23 cellular contexts compared by ENCODE assay signal in the genomic region with DNA sequence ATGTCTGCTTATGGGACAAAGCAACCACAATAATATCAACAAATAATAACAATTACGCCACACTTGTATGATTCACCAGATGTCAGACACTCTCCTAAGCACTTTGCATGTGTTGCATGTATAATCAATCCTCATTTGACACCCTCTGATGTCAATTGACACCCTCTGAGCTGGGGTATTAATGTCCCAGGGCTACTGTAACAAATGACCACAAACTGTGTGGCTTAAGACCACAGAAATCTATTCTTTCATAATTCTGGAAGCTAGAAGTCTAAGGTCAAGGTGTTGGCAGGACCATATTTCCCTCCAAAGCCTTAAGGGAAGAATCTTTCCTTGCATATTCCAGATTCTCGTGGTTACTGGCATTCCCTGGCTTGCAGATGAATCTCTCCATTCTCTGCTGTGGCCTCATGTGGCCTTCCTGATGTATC.
DNase-seq lines count a peak whose midpoint lies in the region; TF ChIP-seq lines count a peak whose summit lies in the region.
"Had no signal": no experiment of that assay in that cellular context is flagged by ENCODE, and none has a peak within 500 bp of the region (broad histone marks: within the 10 kb centered on the region; RNA-seq: fewer than 3 reads in every experiment).

No MANE protein-coding gene starts in this region.

- H3K27me3 ChIP-seq in kidney epithelial cell (ENCODE audit: control insufficient read depth, insufficient read depth, low read length): no peaks in the 10 kb centered on the region
- H3K27me3 ChIP-seq in H7 (ENCODE audit: control insufficient read depth, insufficient read depth, low read length): no peaks in the 10 kb centered on the region
- H3K27me3 ChIP-seq: neural progenitor cell had no signal

- H3K36me3 ChIP-seq in kidney epithelial cell (ENCODE audit: control insufficient read depth, insufficient read depth, low read length) (no peaks in the 10 kb centered on the region), H7 (replicated peaks; ENCODE audit: control insufficient read depth, insufficient read depth, low read length) (no peaks in the 10 kb centered on the region)
- H3K36me3 ChIP-seq: heart right ventricle, neural progenitor cell, SJSA1, upper lobe of right lung had no signal

- H3K4me1 Mint-ChIP-seq in HFFc6 (ENCODE audit: low read depth): no peaks in the 10 kb centered on the region
- H3K4me1 Mint-ChIP-seq: activated CD4-positive, alpha-beta T cell treated with anti-CD3 and anti-CD28 coated beads for 36 hours; IgD-negative memory B cell; memory B cell; neural progenitor cell had no signal

- H3K27me3 Mint-ChIP-seq in HFFc6 (ENCODE audit: insufficient read depth): peaks cover 11% of the 10 kb centered on the region
- H3K27me3 Mint-ChIP-seq: activated CD4-positive, alpha-beta T cell treated with anti-CD3 and anti-CD28 coated beads for 36 hours had no signal

- H3K9me3 Mint-ChIP-seq in HFFc6: no peaks in the 10 kb centered on the region
- H3K9me3 Mint-ChIP-seq: CD8-positive, alpha-beta T cell; IgD-negative memory B cell; memory B cell; neural progenitor cell had no signal

- no peak overlapping the region for H3K27ac Mint-ChIP-seq in HFFc6
- H3K27ac Mint-ChIP-seq: activated CD4-positive, alpha-beta T cell treated with anti-CD3 and anti-CD28 coated beads for 36 hours; CD8-positive, alpha-beta T cell; IgD-negative memory B cell; memory B cell; neural progenitor cell had no signal

- TF ChIP-seq CTCF in AG09309 (IDR thresholded peaks at IDR 0.05; ENCODE audit: control insufficient read depth, insufficient read depth, low read depth, low read length, missing control alignments) (no peak), HFFc6 (IDR thresholded peaks at IDR 0.05) (no peak), cardiac fibroblast (IDR thresholded peaks at IDR 0.05; ENCODE audit: low read depth, low read length) (no peak), kidney epithelial cell (IDR thresholded peaks at IDR 0.05; ENCODE audit: insufficient read depth, low read length, poor library complexity, severe bottlenecking) (no peak), GM10266 (IDR thresholded peaks at IDR 0.05; ENCODE audit: control insufficient read depth, insufficient read depth, low read depth, missing control alignments) (no peak)

- no peaks in the 10 kb centered on the region for H3K36me3 Mint-ChIP-seq in HFFc6 (ENCODE audit: low read depth)
- H3K36me3 Mint-ChIP-seq: CD8-positive, alpha-beta T cell; IgD-negative memory B cell; memory B cell; neural progenitor cell had no signal

- peak; percentile 11 for DNase-seq in AG09309 (ENCODE audit: low read depth)
- peak; percentile 49 for DNase-seq in HFFc6
- DNase-seq in cardiac fibroblast (ENCODE audit: low read depth in 2 of 2): peak; percentile 33 to 36
- peak; percentile 10 for DNase-seq in kidney epithelial cell (ENCODE audit: low read depth)
- DNase-seq in GM10266 (ENCODE audit: extremely low spot score): no peak
- DNase-seq in H7: no peak
- no peak for DNase-seq in GM19238 (ENCODE audit: insufficient read length, low spot score)
- DNase-seq in SW 1271 (lab: John Stamatoyannopoulos, UW): no peak
- DNase-seq: activated CD4-positive, alpha-beta T cell treated with anti-CD3 and anti-CD28 coated beads for 36 hours; activated effector memory CD4-positive, alpha-beta T cell treated with Interleukin-2 at 50 U/mL for 16 hours; amniotic stem cell; CD8-positive, alpha-beta T cell; DND-41; heart right ventricle; stimulated activated CD4-positive, alpha-beta T cell treated with anti-CD3 and anti-CD28 coated beads, Interleukin-15, amount 100 ng/mL, for 24 hours; stimulated activated naive CD4-positive, alpha-beta T cell treated with Interleukin-2 at 50 U/mL for 16 hours; T1000 had no signal

- H3K4me3 ChIP-seq in AG09309 (ENCODE audit: control insufficient read depth, low read depth, low read length): no peak overlapping the region
- H3K4me3 ChIP-seq in cardiac fibroblast (replicated peaks in 1 of 2; ENCODE audit: low read depth in 2 of 2, low read length in 2 of 2): no peak overlapping the region
- H3K4me3 ChIP-seq in kidney epithelial cell (ENCODE audit: low read depth, low read length): no peak overlapping the region
- H3K4me3 ChIP-seq in H7 (ENCODE audit: insufficient read depth, low read depth, low read length): no peak overlapping the region
- H3K4me3 ChIP-seq: coronary artery, heart right ventricle, neural progenitor cell, SJSA1, upper lobe of right lung had no signal

- H3K4me3 Mint-ChIP-seq in HFFc6: no peak overlapping the region
- H3K4me3 Mint-ChIP-seq: activated CD4-positive, alpha-beta T cell treated with anti-CD3 and anti-CD28 coated beads for 36 hours; CD8-positive, alpha-beta T cell; IgD-negative memory B cell; memory B cell; neural progenitor cell had no signal

Comparison
In these comparisons a context has a peak if more than half of its experiments do, and no peak if none do; other contexts are left out.
1. DNase-seq: peak in AG09309 (single experiment), HFFc6 (single experiment), cardiac fibroblast (2 of 2) and kidney epithelial cell (single experiment); none in GM10266 (single experiment), H7 (single experiment), GM19238 (single experiment) and SW 1271 (0 of 2).